ENCODE assay signal across 19 cellular contexts in genomic region chr3:144114767-144115166, GRCh38.
A peak's percentile ranks its signal among the peaks of the same experiment; 100 is the strongest.
DNase-seq lines count a peak whose midpoint lies in the region; TF ChIP-seq lines count a peak whose summit lies in the region.
"Had no signal": no experiment of that assay in that cellular context is flagged by ENCODE, and none has a peak within 500 bp of the region (broad histone marks: within the 10 kb centered on the region; RNA-seq: fewer than 3 reads in every experiment).

No MANE protein-coding gene starts in this region.

- H3K4me1 ChIP-seq in mesodermal cell (ENCODE audit: control insufficient read depth, insufficient read depth, low read length, poor library complexity, severe bottlenecking) (peaks cover 2% of the 10 kb centered on the region), uterus (no peaks in the 10 kb centered on the region)
- H3K4me1 ChIP-seq: gastrocnemius medialis had no signal

- H3K27ac ChIP-seq in mesodermal cell (ENCODE audit: low read depth, low read length, severe bottlenecking) (peak overlapping the region; percentile 14), uterus (no peak overlapping the region)
- H3K27ac ChIP-seq: breast epithelium, gastrocnemius medialis had no signal

- H3K9me3 ChIP-seq in mesodermal cell (ENCODE audit: control insufficient read depth, low read length): no peaks in the 10 kb centered on the region
- no peaks in the 10 kb centered on the region for H3K9me3 ChIP-seq in uterus
- H3K9me3 ChIP-seq: breast epithelium, gastrocnemius medialis had no signal

- intact Hi-C loops in uterus (cut with DNase I; ENCODE audit: low total_unique reads): no loop called here

- TF ChIP-seq CTCF in GM13976 (IDR thresholded peaks at IDR 0.05; ENCODE audit: borderline replicate concordance, control extremely low read depth, extremely low read depth, insufficient read depth, missing control alignments) (no peak), uterus (IDR thresholded peaks at IDR 0.05) (no peak)

- DNase-seq in DMS53 (lab: John Stamatoyannopoulos, UW): peak; percentile 18
- no peak for DNase-seq in DMS53 treated with DMSO at 0.1 percent for 48 hours (lab: John Stamatoyannopoulos, UW; ENCODE audit: unreplicated experiment)
- DNase-seq in NCI-H460 (ENCODE audit: extremely low read depth, low read depth): peak; percentile 11
- DNase-seq in astrocyte of the hippocampus (ENCODE audit: low read depth, low spot score): peak; percentile 16
- DNase-seq in SW 1271 (lab: John Stamatoyannopoulos, UW): no peak
- DNase-seq in GM13976 (ENCODE audit: low spot score): no peak
- no peak for DNase-seq in uterus
- DNase-seq: 8988T; activated CD4-positive, alpha-beta T cell treated with anti-CD3 and anti-CD28 coated beads for 1 hour; Calu3; gastrocnemius medialis; GF-D8; left colon; NCI-H1092; NCI-H2107; NCI-H526; stimulated activated CD4-positive, alpha-beta T cell treated with anti-CD3 and anti-CD28 coated beads, Interleukin-4, amount 100 ng/mL, for 4 hours had no signal

- WGBS in mesodermal cell (ENCODE audit: insufficient coverage in 2 of 2), 2 experiments: 83% methylated on average over 2 of the region's 2 CpGs; no CpG with 5 or more reads in 1 of the 2 experiments

- no peak for TF ChIP-seq POLR2A in uterus (IDR thresholded peaks at IDR 0.05)

- in situ Hi-C loops in GM13976 (cut with MboI; ENCODE audit: low sequenced_read_pairs, unreplicated experiment): no loop called here

- no peaks in the 10 kb centered on the region for H3K36me3 ChIP-seq in mesodermal cell (ENCODE audit: control insufficient read depth, insufficient read depth, low read length)
- no peaks in the 10 kb centered on the region for H3K36me3 ChIP-seq in uterus
- H3K36me3 ChIP-seq: breast epithelium, gastrocnemius medialis had no signal

- H3K4me3 ChIP-seq in mesodermal cell (ENCODE audit: extremely low read depth, insufficient read depth, low read length, poor library complexity, severe bottlenecking) (no peak overlapping the region), uterus (no peak overlapping the region)
- H3K4me3 ChIP-seq: breast epithelium, gastrocnemius medialis had no signal

- no peaks in the 10 kb centered on the region for H3K27me3 ChIP-seq in uterus
- H3K27me3 ChIP-seq: breast epithelium, gastrocnemius medialis had no signal

Comparison
In these comparisons a context has a peak if more than half of its experiments do, and no peak if none do; other contexts are left out.
1. DNase-seq: peak in DMS53 (single experiment), NCI-H460 (single experiment) and astrocyte of the hippocampus (single experiment); none in DMS53 treated with DMSO at 0.1 percent for 48 hours (single experiment), SW 1271 (0 of 2), GM13976 (single experiment) and uterus (0 of 2).